Comparison of ENCODE assay signal across 17 cellular contexts in the genomic region with DNA sequence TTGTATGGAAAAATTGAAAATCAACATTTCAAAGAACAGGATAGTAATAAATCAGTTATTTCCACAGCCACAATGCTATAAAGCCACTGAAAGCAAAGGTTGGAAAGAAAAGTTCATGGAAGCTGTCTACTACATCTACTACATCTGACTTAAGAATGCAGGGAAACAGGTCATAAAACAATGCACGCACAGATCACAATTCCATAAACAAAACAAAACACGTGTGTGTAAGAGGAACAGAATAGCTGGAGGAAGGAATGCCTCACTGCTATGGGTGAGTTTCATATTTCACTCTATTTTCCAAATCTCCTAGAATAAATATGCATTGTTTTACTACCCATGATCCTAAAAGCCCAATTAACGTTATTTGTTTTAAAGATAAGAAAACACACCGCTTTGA.
"Had no signal": no experiment of that assay in that cellular context is flagged by ENCODE, and none has a peak within 500 bp of the region (broad histone marks: within the 10 kb centered on the region; RNA-seq: fewer than 3 reads in every experiment).

No MANE protein-coding gene starts in this region.

- H3K4me3 ChIP-seq: heart left ventricle, psoas muscle, right lobe of liver, testis, tibial nerve had no signal

- H3K27me3 ChIP-seq: heart left ventricle, right lobe of liver, testis, tibial nerve had no signal

- ATAC-seq: heart left ventricle; psoas muscle; right lobe of liver; stimulated activated naive B cell treated with anti-CD40 and anti-IgM and Interleukin-4, amounts not matched to agents 10 μg/mL and 1 μg/mL and 100 μg/mL, for 72 hours; stimulated activated naive CD8-positive, alpha-beta T cell treated with anti-CD3 and anti-CD28 coated beads, Interleukin-15, amount 100 ng/mL, for 72 hours had no signal

- H3K27ac ChIP-seq: heart left ventricle, psoas muscle, right lobe of liver, testis, tibial nerve had no signal

- H3K9me3 ChIP-seq: heart left ventricle, psoas muscle, right lobe of liver, testis, tibial nerve had no signal

- DNase-seq: cerebellar nuclear complex; effector CD8-positive, alpha-beta T cell; heart left ventricle; hypothalamus; kidney glomerular epithelial cell; mesendoderm; naive B cell; psoas muscle; retina; right lobe of liver; stimulated activated CD4-positive, alpha-beta T cell treated with anti-CD3 and anti-CD28 coated beads, Interleukin-15, amount 100 ng/mL, for 24 hours; stimulated activated CD4-positive, alpha-beta T cell treated with anti-CD3 and anti-CD28 coated beads, Interleukin-1b, Interleukin-23, amount 100 ng/mL, for 48 hours; stimulated activated CD4-positive, alpha-beta T cell treated with anti-CD3 and anti-CD28 coated beads, Interleukin-4, amount 100 ng/mL, for 24 hours; stimulated activated naive B cell treated with anti-CD40 and anti-IgM and Interleukin-4, amounts not matched to agents 10 μg/mL and 1 μg/mL and 100 μg/mL, for 72 hours; stimulated activated naive CD8-positive, alpha-beta T cell treated with anti-CD3 and anti-CD28 coated beads, Interleukin-15, amount 100 ng/mL, for 72 hours; testis had no signal

- H3K4me1 ChIP-seq: heart left ventricle, psoas muscle, right lobe of liver, tibial nerve had no signal
